Comparison of ENCODE assay signal across 1 cellular context in genomic region chr17:67520916-67521772, GRCh38.
TF ChIP-seq lines count a peak whose summit lies in the region.

No MANE protein-coding gene starts in this region.

TF ChIP-seq in H1, 55 proteins besides CTCF, POLR2A, EP300 and RAD21 (continued from another document):
- TF ChIP-seq CHD7 (IDR thresholded peaks at IDR 0.05; ENCODE audit: insufficient replicate concordance, low read length) = no peak
- no peak for TF ChIP-seq SAP30 (IDR thresholded peaks at IDR 0.05; ENCODE audit: insufficient read depth, insufficient replicate concordance, low read length)
- no peak for TF ChIP-seq KDM1A (IDR thresholded peaks at IDR 0.05; ENCODE audit: borderline replicate concordance, low read length)
- no peak for TF ChIP-seq BCL11A (IDR thresholded peaks at IDR 0.05; ENCODE audit: low read depth in 2 of 2, low read length in 2 of 2)
